16 cellular contexts compared by ENCODE assay signal in the genomic region with DNA sequence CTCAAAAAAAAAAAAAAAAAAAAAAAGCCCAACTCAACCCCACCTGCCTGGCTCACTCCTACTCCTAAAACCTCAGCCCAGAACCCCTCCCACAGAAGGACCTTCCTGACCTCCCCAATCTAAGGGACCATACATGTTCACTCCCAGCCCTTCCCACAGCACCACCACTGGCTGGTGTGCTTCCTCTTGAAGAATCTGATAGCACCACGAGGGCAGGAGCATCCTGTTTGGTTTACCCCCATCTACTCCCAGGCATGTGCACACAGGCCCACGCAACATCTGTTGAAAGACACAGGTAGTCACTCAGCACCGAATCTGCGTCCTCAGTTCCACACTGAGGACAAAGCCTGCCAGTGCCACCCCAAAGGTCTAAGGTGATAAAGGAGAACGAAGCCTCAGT. TPM values are rescaled to one million over a fixed set of nuclear protein-coding genes. Genes with fewer than 3 reads are reported as not detected.
DNase-seq lines count a peak whose midpoint lies in the region; ATAC-seq and TF ChIP-seq lines count a peak whose summit lies in the region.
"Had no signal": no experiment of that assay in that cellular context is flagged by ENCODE, and none has a peak within 500 bp of the region (broad histone marks: within the 10 kb centered on the region; RNA-seq: fewer than 3 reads in every experiment).

No MANE protein-coding gene starts in this region.

- no peak overlapping the region for H3K4me3 Mint-ChIP-seq in CD4-positive, alpha-beta T cell
- no peak overlapping the region for H3K4me3 Mint-ChIP-seq in HFFc6
- no peak overlapping the region for H3K4me3 Mint-ChIP-seq in activated T-helper 17 cell treated with anti-CD3 and anti-CD28 coated beads, Interleukin-2, amount 50 U/mL, for 72 hours

- H3K4me3 ChIP-seq in mesenchymal stem cell (ENCODE audit: insufficient read depth in 1 of 2, low read depth in 1 of 2, low read length in 2 of 2) = no peak overlapping the region
- H3K4me3 ChIP-seq: psoas muscle, smooth muscle cell, thoracic aorta had no signal

- H3K4me1 ChIP-seq in mesenchymal stem cell (ENCODE audit: control insufficient read depth, insufficient read depth, low read depth, low read length) = peaks cover 16% of the 10 kb centered on the region

- peak overlapping the region; percentile 52 for H3K27ac Mint-ChIP-seq in CD4-positive, alpha-beta T cell
- H3K27ac Mint-ChIP-seq in HFFc6 = peak overlapping the region; percentile 40
- H3K27ac Mint-ChIP-seq in activated T-helper 17 cell treated with anti-CD3 and anti-CD28 coated beads, Interleukin-2, amount 50 U/mL, for 72 hours = no peak overlapping the region

- peak; percentile 46 for ATAC-seq in CD4-positive, alpha-beta T cell (ENCODE audit: poor library complexity)
- ATAC-seq in activated T-helper 17 cell treated with anti-CD3 and anti-CD28 coated beads, Interleukin-2, amount 50 U/mL, for 72 hours (replicated peaks) = peak; percentile 38
- ATAC-seq in HG02852 (IDR thresholded peaks at IDR 0.05; ENCODE audit: unreplicated experiment) = no peak

- H3K4ac ChIP-seq in mesenchymal stem cell (ENCODE audit: low read depth in 1 of 2, low read length in 2 of 2) = no peak overlapping the region

- no peak for DNase-seq in CD4-positive, alpha-beta T cell
- DNase-seq in HFFc6 (no peak), mesenchymal stem cell (no peak), middle frontal gyrus (ENCODE audit: extremely low spot score, low spot score) (no peak)
- no peak for DNase-seq in stimulated activated CD4-positive, alpha-beta T cell treated with anti-CD3 and anti-CD28 coated beads, Interleukin-4, amount 100 ng/mL, for 24 hours
- no peak for DNase-seq in activated CD8-positive, alpha-beta memory T cell treated with anti-CD3 and anti-CD28 coated beads, Interleukin-2, amount 50 U/mL, for 48 hours
- DNase-seq: activated gamma-delta T cell treated with Interleukin-2 at 50 U/mL for 16 hours, GOT3, NCI-H1417 treated with DMSO at 0.1 percent for 48 hours, NCI-H2227 treated with DMSO at 0.1 percent for 48 hours, psoas muscle had no signal

- peaks cover 8% of the 10 kb centered on the region for H3K4me1 Mint-ChIP-seq in CD4-positive, alpha-beta T cell (ENCODE audit: low read depth)
- peaks cover 80% of the 10 kb centered on the region for H3K4me1 Mint-ChIP-seq in HFFc6 (ENCODE audit: low read depth)
- H3K4me1 Mint-ChIP-seq in activated T-helper 17 cell treated with anti-CD3 and anti-CD28 coated beads, Interleukin-2, amount 50 U/mL, for 72 hours = peaks cover 6% of the 10 kb centered on the region

- H2BK12ac ChIP-seq in mesenchymal stem cell (ENCODE audit: low read length in 2 of 2) = no peak overlapping the region

- no peaks in the 10 kb centered on the region for H3K9me3 Mint-ChIP-seq in CD4-positive, alpha-beta T cell
- H3K9me3 Mint-ChIP-seq in HFFc6 = no peaks in the 10 kb centered on the region; the same call in 1 of the 2 replicates
- no peaks in the 10 kb centered on the region for H3K9me3 Mint-ChIP-seq in activated T-helper 17 cell treated with anti-CD3 and anti-CD28 coated beads, Interleukin-2, amount 50 U/mL, for 72 hours

- H2BK120ac ChIP-seq in mesenchymal stem cell (ENCODE audit: low read depth, low read length) = no peak overlapping the region

- peak overlapping the region in 1 of 2 experiments; percentile 16 for H3K23ac ChIP-seq in mesenchymal stem cell (ENCODE audit: low read length in 2 of 2)

- POLR2A ChIA-PET in CD4-positive, alpha-beta T cell (lab: Charles Lee) = no interaction called here

- H3K27me3 ChIP-seq in CD4-positive, alpha-beta T cell (ENCODE audit: control insufficient read depth, insufficient read depth, low read length) = no peaks in the 10 kb centered on the region
- no peaks in the 10 kb centered on the region for H3K27me3 ChIP-seq in mesenchymal stem cell (ENCODE audit: control insufficient read depth in 1 of 2, insufficient read depth in 1 of 2, low read length in 2 of 2)

- H3K79me1 ChIP-seq in mesenchymal stem cell (replicated peaks; ENCODE audit: low read length, poor library complexity, severe bottlenecking) = no peaks in the 10 kb centered on the region

- peak overlapping the region; percentile 68 for H4K8ac ChIP-seq in mesenchymal stem cell (ENCODE audit: low read length)

- H2BK5ac ChIP-seq in mesenchymal stem cell (ENCODE audit: low read depth, low read length, poor library complexity, severe bottlenecking) = no peak overlapping the region

- H2AFZ ChIP-seq in mesenchymal stem cell (ENCODE audit: low read depth, low read length) = no peak overlapping the region

- no peak overlapping the region for H3K4me2 ChIP-seq in mesenchymal stem cell (ENCODE audit: low read length, poor library complexity, severe bottlenecking)
- H3K4me2 ChIP-seq: smooth muscle cell had no signal

- no peak overlapping the region for H3K14ac ChIP-seq in mesenchymal stem cell (ENCODE audit: low read length in 2 of 2)

- H2AK5ac ChIP-seq in mesenchymal stem cell (ENCODE audit: low read length, severe bottlenecking) = no peak overlapping the region

- peaks cover 11% of the 10 kb centered on the region for H3K27me3 Mint-ChIP-seq in CD4-positive, alpha-beta T cell
- peaks cover 2% of the 10 kb centered on the region for H3K27me3 Mint-ChIP-seq in HFFc6 (ENCODE audit: insufficient read depth)
- no peaks in the 10 kb centered on the region for H3K27me3 Mint-ChIP-seq in activated T-helper 17 cell treated with anti-CD3 and anti-CD28 coated beads, Interleukin-2, amount 50 U/mL, for 72 hours

- TF ChIP-seq CTCF in CD4-positive, alpha-beta T cell (IDR thresholded peaks at IDR 0.05) = no peak
- TF ChIP-seq CTCF in HFFc6 (IDR thresholded peaks at IDR 0.05) = no peak

- no peak overlapping the region for H4K91ac ChIP-seq in mesenchymal stem cell (ENCODE audit: low read length)

- no peaks in the 10 kb centered on the region for H3K36me3 Mint-ChIP-seq in CD4-positive, alpha-beta T cell (ENCODE audit: low read depth)
- peaks cover 41% of the 10 kb centered on the region for H3K36me3 Mint-ChIP-seq in HFFc6 (ENCODE audit: low read depth)
- H3K36me3 Mint-ChIP-seq in activated T-helper 17 cell treated with anti-CD3 and anti-CD28 coated beads, Interleukin-2, amount 50 U/mL, for 72 hours (ENCODE audit: low read depth) = no peaks in the 10 kb centered on the region

- no peaks in the 10 kb centered on the region for H3K9me3 ChIP-seq in CD4-positive, alpha-beta T cell (ENCODE audit: control insufficient read depth, low read length)
- H3K9me3 ChIP-seq in mesenchymal stem cell (ENCODE audit: control insufficient read depth, low read length) = no peaks in the 10 kb centered on the region
- H3K9me3 ChIP-seq: psoas muscle, thoracic aorta had no signal

- H3K18ac ChIP-seq in mesenchymal stem cell (ENCODE audit: low read depth in 1 of 2, low read length in 2 of 2) = no peak overlapping the region

- no peak overlapping the region for H2BK15ac ChIP-seq in mesenchymal stem cell (ENCODE audit: low read depth, poor library complexity, severe bottlenecking)

- intact Hi-C loops in CD4-positive, alpha-beta T cell (cut with DNase I, micrococcal nuclease) = no loop called here

- no peak overlapping the region for H3K27ac ChIP-seq in CD4-positive, alpha-beta T cell (ENCODE audit: low read depth, low read length)
- H3K27ac ChIP-seq in mesenchymal stem cell (ENCODE audit: low read length, poor library complexity, severe bottlenecking) = no peak overlapping the region
- H3K27ac ChIP-seq: epithelial cell of prostate, thoracic aorta had no signal

- peaks cover 2 to 21% of the 10 kb centered on the region in 2 experiments for H3K36me3 ChIP-seq in mesenchymal stem cell (ENCODE audit: control insufficient read depth in 1 of 2, insufficient read depth in 2 of 2, low read depth in 1 of 2, low read length in 2 of 2)
- H3K36me3 ChIP-seq: thoracic aorta had no signal

- CTCF ChIA-PET in CD4-positive, alpha-beta T cell (lab: Charles Lee) = no interaction called here

- H3K9ac ChIP-seq in mesenchymal stem cell (ENCODE audit: low read length) = no peak overlapping the region

- WGBS in mesenchymal stem cell = 92% methylated on average over 5 of the region's 5 CpGs

RNA-seq across cellular contexts. Expression of gene LATS2, which starts 8.2 kb away (rescaled TPM):
- 1 to 10 TPM; 6.2 to 6.5 TPM for total RNA-seq in CD4-positive, alpha-beta T cell
- 10 to 100 TPM; 43.5 to 54.8 (median 44.9) TPM for total RNA-seq in HFFc6 (2021; fragmentation: NEBNext Ultra II Directional; extraction: Animal tissue kit (Norgen Biotek cat#: 25700))
- 1 to 10 TPM; 4.9 to 9.2 TPM for total RNA-seq in activated T-helper 17 cell treated with anti-CD3 and anti-CD28 coated beads, Interleukin-2, amount 50 U/mL, for 72 hours
- polyA plus RNA-seq in mesenchymal stem cell (2013, experiment 1 of 2) = 23.0 TPM
- polyA plus RNA-seq in mesenchymal stem cell (2013, experiment 2 of 2) = 23.1 TPM

Comparison
In these comparisons a context has a peak if more than half of its experiments do, and no peak if none do; other contexts are left out.
1. RNA of gene LATS2, which starts 8.2 kb away (total RNA-seq): 43.5 to 54.8 TPM in HFFc6; 4.9 to 9.2 TPM in activated T-helper 17 cell treated with anti-CD3 and anti-CD28 coated beads, Interleukin-2, amount 50 U/mL, for 72 hours and 6.2 to 6.5 TPM in CD4-positive, alpha-beta T cell; every median in the first group is over 4 times any median in the second.